8 cellular contexts compared by ENCODE assay signal in genomic region chr1:57307382-57307781, GRCh38.
DNase-seq lines count a peak whose midpoint lies in the region; ATAC-seq, FAIRE-seq and TF ChIP-seq lines count a peak whose summit lies in the region.

No MANE protein-coding gene starts in this region.

- intact Hi-C loops in CD8-positive, alpha-beta T cell (cut with DNase I, micrococcal nuclease), result no loop called here
- intact Hi-C loops in activated CD4-positive, alpha-beta memory T cell treated with anti-CD3 and anti-CD28 coated beads for 36 hours (cut with micrococcal nuclease), result loop anchor here (1.0 kb wide), 1 partner anchor 183 kb away; no protein-coding TSS in a partner anchor

- peak; percentile 23 to 72 (median 47) for DNase-seq in CD8-positive, alpha-beta T cell
- DNase-seq in GM20000 (ENCODE audit: low spot score) (peak; percentile 6), KG1 (lab: John Stamatoyannopoulos, UW) (peak; percentile 3), immature natural killer cell (peak; percentile 22 to 47 (median 29)), D721Med (ENCODE audit: insufficient read length, low spot score) (no peak), DMS114 treated with DMSO at 0.1 percent for 48 hours (lab: John Stamatoyannopoulos, UW; ENCODE audit: unreplicated experiment) (no peak)
- DNase-seq in activated CD4-positive, alpha-beta memory T cell treated with anti-CD3 and anti-CD28 coated beads for 36 hours, result peak; percentile 71

- ATAC-seq in CD8-positive, alpha-beta T cell, result peak; percentile 90
- ATAC-seq in GM18861 (IDR thresholded peaks at IDR 0.05; ENCODE audit: unreplicated experiment), result no peak

- no peaks in the 10 kb centered on the region for H3K36me3 Mint-ChIP-seq in CD8-positive, alpha-beta T cell
- H3K36me3 Mint-ChIP-seq in activated CD4-positive, alpha-beta memory T cell treated with anti-CD3 and anti-CD28 coated beads for 36 hours, result peaks cover 5% of the 10 kb centered on the region
- peaks cover 0 to 4% (median 4%) of the 10 kb centered on the region in 3 donors for H3K36me3 Mint-ChIP-seq in immature natural killer cell

- POLR2A ChIA-PET in CD8-positive, alpha-beta T cell (lab: Charles Lee), result no interaction called here
- POLR2A ChIA-PET in activated CD4-positive, alpha-beta memory T cell treated with anti-CD3 and anti-CD28 coated beads for 36 hours (lab: Charles Lee), result no interaction called here

- TF ChIP-seq CTCF in CD8-positive, alpha-beta T cell (IDR thresholded peaks at IDR 0.05), result no peak
- no peak for TF ChIP-seq CTCF in GM20000 (IDR thresholded peaks at IDR 0.05; ENCODE audit: extremely low read depth, missing control alignments)
- TF ChIP-seq CTCF in D721Med (IDR thresholded peaks at IDR 0.05; ENCODE audit: insufficient read depth, missing control alignments), result no peak

- peak overlapping the region; percentile 33 for H3K4me3 Mint-ChIP-seq in CD8-positive, alpha-beta T cell
- peak overlapping the region; percentile 21 for H3K4me3 Mint-ChIP-seq in activated CD4-positive, alpha-beta memory T cell treated with anti-CD3 and anti-CD28 coated beads for 36 hours
- peak overlapping the region; percentile 9 to 69 (median 59) for H3K4me3 Mint-ChIP-seq in immature natural killer cell

- H3K4me1 Mint-ChIP-seq in CD8-positive, alpha-beta T cell (ENCODE audit: low read depth), result peaks cover 11% of the 10 kb centered on the region
- H3K4me1 Mint-ChIP-seq in activated CD4-positive, alpha-beta memory T cell treated with anti-CD3 and anti-CD28 coated beads for 36 hours (ENCODE audit: low read depth), result peaks cover 12% of the 10 kb centered on the region
- H3K4me1 Mint-ChIP-seq in immature natural killer cell, result peaks cover 14 to 15% of the 10 kb centered on the region in 2 donors

- H3K4me1 ChIP-seq in CD8-positive, alpha-beta T cell (ENCODE audit: insufficient read depth, low read length), result peaks cover 7% of the 10 kb centered on the region

- H3K27me3 ChIP-seq in CD8-positive, alpha-beta T cell (ENCODE audit: insufficient read depth, low read length), result no peaks in the 10 kb centered on the region

- peak overlapping the region; percentile 85 for H3K27ac Mint-ChIP-seq in CD8-positive, alpha-beta T cell
- peak overlapping the region; percentile 55 for H3K27ac Mint-ChIP-seq in activated CD4-positive, alpha-beta memory T cell treated with anti-CD3 and anti-CD28 coated beads for 36 hours
- peak overlapping the region; percentile 61 to 91 (median 81) for H3K27ac Mint-ChIP-seq in immature natural killer cell

- no peak overlapping the region for H3K27ac ChIP-seq in CD8-positive, alpha-beta T cell (ENCODE audit: low read depth, low read length)

- FAIRE-seq in D721Med (lab: Jason Lieb, UNC), result no peak

- CTCF ChIA-PET in CD8-positive, alpha-beta T cell (lab: Charles Lee), result interaction anchor here (0.8 to 1.4 kb wide), 2 partner anchors 11 to 19 kb away, joined by 3 read pairs; no protein-coding TSS in a partner anchor
- CTCF ChIA-PET in activated CD4-positive, alpha-beta memory T cell treated with anti-CD3 and anti-CD28 coated beads for 36 hours (lab: Charles Lee), result no interaction called here

- H3K36me3 ChIP-seq in CD8-positive, alpha-beta T cell (ENCODE audit: insufficient read depth, low read length), result no peaks in the 10 kb centered on the region

- peaks cover 8% of the 10 kb centered on the region for H3K9me3 Mint-ChIP-seq in CD8-positive, alpha-beta T cell
- H3K9me3 Mint-ChIP-seq in activated CD4-positive, alpha-beta memory T cell treated with anti-CD3 and anti-CD28 coated beads for 36 hours, result peaks cover 9% of the 10 kb centered on the region
- H3K9me3 Mint-ChIP-seq in immature natural killer cell, result peaks cover 0 to 12% (median 1%) of the 10 kb centered on the region in 6 donors

- H3K27me3 Mint-ChIP-seq in CD8-positive, alpha-beta T cell (ENCODE audit: low read depth), result no peaks in the 10 kb centered on the region
- H3K27me3 Mint-ChIP-seq in activated CD4-positive, alpha-beta memory T cell treated with anti-CD3 and anti-CD28 coated beads for 36 hours, result no peaks in the 10 kb centered on the region
- H3K27me3 Mint-ChIP-seq in immature natural killer cell (ENCODE audit: low read depth in 3 of 3), result peaks cover 0 to 6% (median 2%) of the 10 kb centered on the region in 3 donors

- H3K4me3 ChIP-seq in CD8-positive, alpha-beta T cell (ENCODE audit: low read depth, low read length), result no peak overlapping the region

- H3K9me3 ChIP-seq in CD8-positive, alpha-beta T cell (ENCODE audit: low read length), result no peaks in the 10 kb centered on the region

Comparison
In these comparisons a context has a peak if more than half of its experiments do, and no peak if none do; other contexts are left out.
1. DNase-seq: peak in CD8-positive, alpha-beta T cell (7 of 7), GM20000 (single experiment), KG1 (single experiment), activated CD4-positive, alpha-beta memory T cell treated with anti-CD3 and anti-CD28 coated beads for 36 hours (single experiment) and immature natural killer cell (3 of 3); none in D721Med (single experiment) and DMS114 treated with DMSO at 0.1 percent for 48 hours (single experiment).
2. Peak in every context shown above with its lines, with median percentiles within 50 percentile points of each other: H3K27ac Mint-ChIP-seq and H3K4me3 Mint-ChIP-seq.